In genomic region chr4:15920723-15921591, GRCh38 we compare ENCODE assay signal across 9 cellular contexts. TPM values are rescaled to one million over a fixed set of nuclear protein-coding genes. Genes with fewer than 3 reads are reported as not detected.
DNase-seq lines count a peak whose midpoint lies in the region; ATAC-seq, FAIRE-seq and TF ChIP-seq lines count a peak whose summit lies in the region.
"Had no signal": no experiment of that assay in that cellular context is flagged by ENCODE, and none has a peak within 500 bp of the region (broad histone marks: within the 10 kb centered on the region; RNA-seq: fewer than 3 reads in every experiment).

No MANE protein-coding gene starts in this region.

- H3K9me3 ChIP-seq in K562 (replicated peaks; ENCODE audit: control insufficient read depth, insufficient read depth, low read depth, low read length) (no peaks in the 10 kb centered on the region), HepG2 (ENCODE audit: low read length) (no peaks in the 10 kb centered on the region), endodermal cell (ENCODE audit: control insufficient read depth, low read length) (peaks cover 5% of the 10 kb centered on the region)
- H3K9me3 ChIP-seq: heart right ventricle had no signal

- H3K79me2 ChIP-seq in K562 (ENCODE audit: control insufficient read depth, insufficient read depth, low read length) (no peaks in the 10 kb centered on the region), HepG2 (ENCODE audit: insufficient read depth, low read length) (no peaks in the 10 kb centered on the region)

- no peak for ATAC-seq in K562
- ATAC-seq in HepG2, result no peak
- no peak for ATAC-seq in GM18870 (IDR thresholded peaks at IDR 0.05; ENCODE audit: unreplicated experiment)

- H3K27ac Mint-ChIP-seq in endodermal cell, result no peak overlapping the region

- H2AFZ ChIP-seq in K562 (ENCODE audit: low read depth, low read length) (no peak overlapping the region), HepG2 (ENCODE audit: low read length) (no peak overlapping the region)

- H3K27me3 ChIP-seq in K562 (ENCODE audit: control insufficient read depth in 2 of 2, insufficient read depth in 2 of 2, low read length in 2 of 2) (peaks cover 0 to 19% of the 10 kb centered on the region in 2 experiments; a peak in 4 of 5 replicates), HepG2 (ENCODE audit: control insufficient read depth in 1 of 2, insufficient read depth in 2 of 2, low read length in 2 of 2) (peaks cover 0 to 8% of the 10 kb centered on the region in 2 experiments; a peak in 2 of 5 replicates), endodermal cell (ENCODE audit: control insufficient read depth, insufficient read depth, low read length, poor library complexity, severe bottlenecking) (no peaks in the 10 kb centered on the region)

- intact Hi-C loops in K562 (cut with micrococcal nuclease), result no loop called here
- intact Hi-C loops in HepG2 (cut with micrococcal nuclease; ENCODE audit: unreplicated experiment), result no loop called here

- H3K9me1 ChIP-seq in K562 (ENCODE audit: control insufficient read depth, insufficient read depth, low read length), result no peaks in the 10 kb centered on the region

- TF ChIP-seq EP300 in K562 (IDR thresholded peaks at IDR 0.05; ENCODE audit: low read length) (no peak), HepG2 (IDR thresholded peaks at IDR 0.05; ENCODE audit: low read depth in 2 of 2, low read length in 2 of 2) (no peak), HepG2 (CRISPR knock-in tag; IDR thresholded peaks at IDR 0.05; ENCODE audit: borderline replicate concordance) (no peak)

- H3K4me3 ChIP-seq in K562 (no peak overlapping the region), HepG2 (replicated peaks in 1 of 3; ENCODE audit: insufficient read depth in 1 of 3, low read depth in 2 of 3, low read length in 3 of 3) (no peak overlapping the region), endodermal cell (ENCODE audit: low read length) (no peak overlapping the region)
- H3K4me3 ChIP-seq: heart right ventricle had no signal

- H3K9ac ChIP-seq in K562 (ENCODE audit: insufficient read depth in 1 of 2, low read depth in 2 of 2, low read length in 2 of 2) (no peak overlapping the region), HepG2 (ENCODE audit: insufficient read depth, low read depth, low read length) (no peak overlapping the region), endodermal cell (ENCODE audit: extremely low read depth, low read length, poor library complexity, severe bottlenecking) (no peak overlapping the region)

- POLR2A ChIA-PET in K562 (lab: Yijun Ruan, JAX) (no interaction called here), HepG2 (lab: Yijun Ruan, JAX) (no interaction called here)

- H3K4me2 ChIP-seq in K562 (ENCODE audit: insufficient read depth, low read length), result no peak overlapping the region
- no peak overlapping the region for H3K4me2 ChIP-seq in HepG2 (ENCODE audit: low read depth, low read length)

- no peak overlapping the region for H3K4me3 Mint-ChIP-seq in endodermal cell

- no peaks in the 10 kb centered on the region for H3K4me1 Mint-ChIP-seq in endodermal cell

- DNase-seq in AG08396 (ENCODE audit: low spot score) (peak; percentile 79), HT-29 (ENCODE audit: low spot score) (peak; percentile 71), K562 (ENCODE audit: extremely low read depth in 1 of 4, low spot score in 3 of 4) (no peak), HepG2 (ENCODE audit: low spot score) (no peak), cortex of kidney (lab: John Stamatoyannopoulos, UW) (no peak), mesenteric fat pad (ENCODE audit: low spot score) (no peak), endodermal cell (no peak)

- FAIRE-seq in K562 (lab: Jason Lieb, UNC), result no peak
- no peak for FAIRE-seq in HepG2 (lab: Jason Lieb, UNC)

- in situ Hi-C loops in K562 (cut with MboI), result no loop called here
- in situ Hi-C loops in HepG2 (cut with HindIII; ENCODE audit: extremely low pct_ligation_motif_present, low pct_unique_long_range_greater_than_20kb), result no loop called here

- no peaks in the 10 kb centered on the region for H3K4me1 ChIP-seq in K562 (replicated peaks in 1 of 2; ENCODE audit: control insufficient read depth in 2 of 2, insufficient read depth in 2 of 2, low read length in 2 of 2)
- no peaks in the 10 kb centered on the region for H3K4me1 ChIP-seq in HepG2 (ENCODE audit: insufficient read depth, low read length)
- H3K4me1 ChIP-seq in endodermal cell (ENCODE audit: control insufficient read depth, insufficient read depth, low read length), result no peaks in the 10 kb centered on the region
- H3K4me1 ChIP-seq: heart right ventricle had no signal

- no peaks in the 10 kb centered on the region for H3K36me3 Mint-ChIP-seq in endodermal cell (ENCODE audit: low read depth)

- H3K27ac ChIP-seq in K562 (ENCODE audit: extremely low read depth, low read depth, low read length) (no peak overlapping the region), HepG2 (ENCODE audit: extremely low read length, insufficient read depth, low read length) (no peak overlapping the region), endodermal cell (ENCODE audit: low read depth, low read length) (no peak overlapping the region)
- H3K27ac ChIP-seq: heart right ventricle had no signal

- TF ChIP-seq RAD21 in K562 (CRISPR knock-in tag; conservative IDR thresholded peaks at IDR 0.05 in 1 of 2, IDR thresholded peaks at IDR 0.05 in 1 of 2) (no peak), HepG2 (CRISPR knock-in tag; IDR thresholded peaks at IDR 0.05) (no peak)

- H4K20me1 ChIP-seq in K562 (replicated peaks; ENCODE audit: control insufficient read depth, insufficient read depth, low read length), result no peaks in the 10 kb centered on the region
- H4K20me1 ChIP-seq in HepG2 (ENCODE audit: insufficient read depth, low read length), result no peaks in the 10 kb centered on the region

- peaks cover 5% of the 10 kb centered on the region for H3K9me3 Mint-ChIP-seq in endodermal cell

- H3K27me3 Mint-ChIP-seq in endodermal cell (ENCODE audit: insufficient read depth), result peaks cover 11% of the 10 kb centered on the region

- BruUV-seq in K562 (replicated peaks; lab: Mats Ljungman, UMichigan), result no TSS peak
- no TSS peak for BruUV-seq in HepG2 (replicated peaks; lab: Mats Ljungman, UMichigan)

- 0% methylated on average over 4 of the region's 4 CpGs for WGBS in K562 (ENCODE audit: insufficient coverage, low coverage, missing lambda C conversion rate)
- WGBS in HepG2 (ENCODE audit: low lambda C conversion rate), result 15% methylated on average over 4 of the region's 4 CpGs
- 86 to 100% methylated on average over 4 of the region's 4 CpGs for WGBS in endodermal cell (ENCODE audit: insufficient coverage in 1 of 2, insufficient read length in 1 of 2), 2 experiments

- TF ChIP-seq CTCF in K562 (IDR thresholded peaks at IDR 0.05 in 2 of 3, conservative IDR thresholded peaks at IDR 0.05 in 1 of 3; ENCODE audit: insufficient read depth in 2 of 3, low read depth in 1 of 3, low read length in 3 of 3) (no peak), HepG2 (CRISPR knock-in tag; IDR thresholded peaks at IDR 0.05) (no peak), endodermal cell (conservative IDR thresholded peaks at IDR 0.05) (no peak)

- H3K36me3 ChIP-seq in K562 (ENCODE audit: control insufficient read depth, insufficient read depth, low read length), result no peaks in the 10 kb centered on the region
- H3K36me3 ChIP-seq in HepG2 (replicated peaks in 1 of 2; ENCODE audit: control insufficient read depth in 1 of 2, insufficient read depth in 2 of 2, low read length in 2 of 2), result no peaks in the 10 kb centered on the region
- no peaks in the 10 kb centered on the region for H3K36me3 ChIP-seq in endodermal cell (ENCODE audit: control insufficient read depth, insufficient read depth, low read length)
- H3K36me3 ChIP-seq: heart right ventricle had no signal

- no peak for TF ChIP-seq POLR2A in K562 (conservative IDR thresholded peaks at IDR 0.05)
- no peak for TF ChIP-seq POLR2A in HepG2 (IDR thresholded peaks at IDR 0.05; ENCODE audit: insufficient read depth in 1 of 2, low read depth in 2 of 2, low read length in 2 of 2)

- CTCF ChIA-PET in K562 (lab: Yijun Ruan, JAX; ENCODE audit: low intra/inter-chr PET ratio), result no interaction called here
- CTCF ChIA-PET in HepG2 (lab: Yijun Ruan, JAX; ENCODE audit: low intra/inter-chr PET ratio, low total read pairs), result no interaction called here

RNA-seq across cellular contexts. Expression of gene FGFBP1, which starts 17.6 kb away (rescaled TPM):
- 0.36 and 0.81 TPM in 2 replicates for total RNA-seq in HT-29 (2014; rRNA removed; shearing (Covaris generic))
- total RNA-seq in K562 (2011; cell fraction: chromatin; rRNA removed; ENCODE audit: low replicate concordance), result not detected in 2 replicates
- not detected in 2 replicates for total RNA-seq in K562 (2011; cell fraction: nucleolus; rRNA removed)
- not detected in 2 replicates for total RNA-seq in K562 (2011; cell fraction: nucleoplasm; rRNA removed)
- total RNA-seq in K562 (2014; rRNA removed), result not detected in 2 replicates
- total RNA-seq in K562 (2014; rRNA removed; fragmentation: Illumina TruSeq; extraction: Trizol), result not detected in 2 replicates
- total RNA-seq in K562 (2015; rRNA removed; fragmentation: Illumina TruSeq; extraction: Trizol), result not detected in 2 replicates
- not detected in 2 replicates for total RNA-seq in K562 (2021)
- polyA plus RNA-seq in K562 (2011; rRNA removed), result not detected in 2 replicates
- polyA plus RNA-seq in K562 (2011; cell fraction: cytosol; rRNA removed), result not detected in 2 replicates
- polyA plus RNA-seq in K562 (2011; cell fraction: nucleus; rRNA removed), result not detected in 2 replicates
- not detected in 2 replicates for polyA plus RNA-seq in K562 (2012)
- not detected in 2 replicates for polyA plus RNA-seq in K562 (2014; fragmentation: Illumina TruSeq; extraction: Trizol)
- not detected for polyA plus RNA-seq in K562 (2014; fragmentation: Nextera tagmentation; extraction: Ambion mirVana)
- polyA plus RNA-seq in K562 (2014; rRNA removed), result not detected in 2 replicates
- polyA minus RNA-seq in K562 (2011; rRNA and poly(A)+ RNA removed), result not detected in 2 replicates
- not detected in 2 replicates for polyA minus RNA-seq in K562 (2011; cell fraction: cytosol; rRNA and poly(A)+ RNA removed)
- polyA minus RNA-seq in K562 (2011; cell fraction: nucleus; rRNA and poly(A)+ RNA removed), result not detected in 2 replicates
- not detected in 2 replicates for total RNA-seq in HepG2 (2016; rRNA removed; fragmentation: Illumina TruSeq; extraction: Trizol)
- total RNA-seq in HepG2 (2016; cell fraction: cytosol; rRNA removed; fragmentation: Illumina TruSeq; extraction: Trizol; ENCODE audit: low read depth), result not detected in 2 replicates
- total RNA-seq in HepG2 (2016; cell fraction: insoluble cytoplasmic fraction; rRNA removed; fragmentation: Illumina TruSeq; extraction: Trizol), result not detected in 2 replicates
- total RNA-seq in HepG2 (2016; cell fraction: membrane; rRNA removed; fragmentation: Illumina TruSeq; extraction: Trizol), result not detected in 2 replicates
- total RNA-seq in HepG2 (2016; cell fraction: nucleus; rRNA removed; fragmentation: Illumina TruSeq; extraction: Trizol), result not detected in 2 replicates
- not detected in 2 replicates for polyA plus RNA-seq in HepG2 (2011; rRNA removed)
- polyA plus RNA-seq in HepG2 (2011; cell fraction: cytosol; rRNA removed), result not detected in 2 replicates
- not detected in 2 replicates for polyA plus RNA-seq in HepG2 (2011; cell fraction: nucleus; rRNA removed)
- polyA plus RNA-seq in HepG2 (2012), result not detected in 2 replicates
- not detected in 2 replicates for polyA plus RNA-seq in HepG2 (2016; cell fraction: cytosol; fragmentation: Illumina TruSeq; extraction: Trizol; ENCODE audit: low read depth)
- polyA plus RNA-seq in HepG2 (2016; cell fraction: insoluble cytoplasmic fraction; fragmentation: Illumina TruSeq; extraction: Trizol; ENCODE audit: low read depth), result not detected in 2 replicates
- polyA plus RNA-seq in HepG2 (2016; cell fraction: membrane; fragmentation: Illumina TruSeq; extraction: Trizol; ENCODE audit: low read depth), result not detected in 2 replicates
- not detected in 2 replicates for polyA plus RNA-seq in HepG2 (2016; cell fraction: nucleus; fragmentation: Illumina TruSeq; extraction: Trizol; ENCODE audit: insufficient read depth, low read depth)
- 2.8 TPM in 1 of 2 replicates, not detected in the other for polyA minus RNA-seq in HepG2 (2011; rRNA and poly(A)+ RNA removed; ENCODE audit: low replicate concordance)
- polyA minus RNA-seq in HepG2 (2011; cell fraction: cytosol; rRNA and poly(A)+ RNA removed), result not detected in 2 replicates
- not detected in 2 replicates for polyA minus RNA-seq in HepG2 (2011; cell fraction: nucleus; rRNA and poly(A)+ RNA removed)
- 0.26 TPM for total RNA-seq in mesenteric fat pad
- total RNA-seq in endodermal cell, result not detected
- polyA plus RNA-seq in endodermal cell (2013, experiment 1 of 2), result not detected
- polyA plus RNA-seq in endodermal cell (2013, experiment 2 of 2), result not detected
- total RNA-seq: heart right ventricle had no signal

RNA-seq across cellular contexts. Expression of gene FGFBP2, which starts 42.0 kb away (rescaled TPM):
- not detected in 2 replicates for total RNA-seq in HT-29 (2014; rRNA removed; shearing (Covaris generic))
- total RNA-seq in K562 (2011; cell fraction: chromatin; rRNA removed; ENCODE audit: low replicate concordance), result not detected in 2 replicates
- total RNA-seq in K562 (2011; cell fraction: nucleolus; rRNA removed), result not detected in 2 replicates
- total RNA-seq in K562 (2011; cell fraction: nucleoplasm; rRNA removed), result not detected in 2 replicates
- total RNA-seq in K562 (2014; rRNA removed), result not detected in 2 replicates
- total RNA-seq in K562 (2014; rRNA removed; fragmentation: Illumina TruSeq; extraction: Trizol), result not detected in 2 replicates
- not detected in 2 replicates for total RNA-seq in K562 (2015; rRNA removed; fragmentation: Illumina TruSeq; extraction: Trizol)
- total RNA-seq in K562 (2021), result not detected in 2 replicates
- not detected in 2 replicates for polyA plus RNA-seq in K562 (2011; rRNA removed)
- not detected in 2 replicates for polyA plus RNA-seq in K562 (2011; cell fraction: cytosol; rRNA removed)
- not detected in 2 replicates for polyA plus RNA-seq in K562 (2011; cell fraction: nucleus; rRNA removed)
- polyA plus RNA-seq in K562 (2012), result not detected in 2 replicates
- polyA plus RNA-seq in K562 (2014; fragmentation: Illumina TruSeq; extraction: Trizol), result not detected in 2 replicates
- polyA plus RNA-seq in K562 (2014; fragmentation: Nextera tagmentation; extraction: Ambion mirVana), result not detected
- not detected in 2 replicates for polyA plus RNA-seq in K562 (2014; rRNA removed)
- polyA minus RNA-seq in K562 (2011; rRNA and poly(A)+ RNA removed), result not detected in 2 replicates
- polyA minus RNA-seq in K562 (2011; cell fraction: cytosol; rRNA and poly(A)+ RNA removed), result not detected in 2 replicates
- not detected in 2 replicates for polyA minus RNA-seq in K562 (2011; cell fraction: nucleus; rRNA and poly(A)+ RNA removed)
- total RNA-seq in HepG2 (2016; rRNA removed; fragmentation: Illumina TruSeq; extraction: Trizol), result not detected in 2 replicates
- not detected in 2 replicates for total RNA-seq in HepG2 (2016; cell fraction: cytosol; rRNA removed; fragmentation: Illumina TruSeq; extraction: Trizol; ENCODE audit: low read depth)
- not detected in 2 replicates for total RNA-seq in HepG2 (2016; cell fraction: insoluble cytoplasmic fraction; rRNA removed; fragmentation: Illumina TruSeq; extraction: Trizol)
- total RNA-seq in HepG2 (2016; cell fraction: membrane; rRNA removed; fragmentation: Illumina TruSeq; extraction: Trizol), result not detected in 2 replicates
- not detected in 2 replicates for total RNA-seq in HepG2 (2016; cell fraction: nucleus; rRNA removed; fragmentation: Illumina TruSeq; extraction: Trizol)
- polyA plus RNA-seq in HepG2 (2011; rRNA removed), result not detected in 2 replicates
- polyA plus RNA-seq in HepG2 (2011; cell fraction: cytosol; rRNA removed), result 0.08 TPM in 1 of 2 replicates, not detected in the other
- not detected in 2 replicates for polyA plus RNA-seq in HepG2 (2011; cell fraction: nucleus; rRNA removed)
- not detected in 2 replicates for polyA plus RNA-seq in HepG2 (2012)
- polyA plus RNA-seq in HepG2 (2016; cell fraction: cytosol; fragmentation: Illumina TruSeq; extraction: Trizol; ENCODE audit: low read depth), result not detected in 2 replicates
- polyA plus RNA-seq in HepG2 (2016; cell fraction: insoluble cytoplasmic fraction; fragmentation: Illumina TruSeq; extraction: Trizol; ENCODE audit: low read depth), result not detected in 2 replicates
- polyA plus RNA-seq in HepG2 (2016; cell fraction: membrane; fragmentation: Illumina TruSeq; extraction: Trizol; ENCODE audit: low read depth), result not detected in 2 replicates
- polyA plus RNA-seq in HepG2 (2016; cell fraction: nucleus; fragmentation: Illumina TruSeq; extraction: Trizol; ENCODE audit: insufficient read depth, low read depth), result not detected in 2 replicates
- polyA minus RNA-seq in HepG2 (2011; rRNA and poly(A)+ RNA removed; ENCODE audit: low replicate concordance), result 0.20 TPM in 1 of 2 replicates, not detected in the other
- polyA minus RNA-seq in HepG2 (2011; cell fraction: cytosol; rRNA and poly(A)+ RNA removed), result not detected in 2 replicates
- polyA minus RNA-seq in HepG2 (2011; cell fraction: nucleus; rRNA and poly(A)+ RNA removed), result not detected in 2 replicates
- 16.3 TPM for total RNA-seq in mesenteric fat pad
- not detected for total RNA-seq in endodermal cell
- not detected for polyA plus RNA-seq in endodermal cell (2013, experiment 1 of 2)
- not detected for polyA plus RNA-seq in endodermal cell (2013, experiment 2 of 2)

Comparison
In these comparisons a context has a peak if more than half of its experiments do, and no peak if none do; other contexts are left out.
1. DNase-seq: peak in AG08396 (single experiment) and HT-29 (single experiment); none in K562 (0 of 4), HepG2 (single experiment), cortex of kidney (single experiment), mesenteric fat pad (single experiment) and endodermal cell (single experiment).
2. RNA of gene FGFBP2, which starts 42.0 kb away (total RNA-seq): 16.3 TPM in mesenteric fat pad (single experiment); not detected in HT-29, not detected in K562, not detected in HepG2 and not detected in endodermal cell; every median in the first group is over 10 times any median in the second.